1 cellular context compared by ENCODE assay signal in genomic region chr5:18792145-18792544, GRCh38.
A peak's percentile ranks its signal among the peaks of the same experiment; 100 is the strongest.
TF ChIP-seq lines count a peak whose summit lies in the region.

No MANE protein-coding gene starts in this region.

TF ChIP-seq in HEK293, 187 proteins besides CTCF, POLR2A, EP300 and RAD21 (continued from another document):
- TF ChIP-seq ZNF518A (tag by site-specific recombination; conservative IDR thresholded peaks at IDR 0.05; ENCODE audit: low read depth), result no peak
- no peak for TF ChIP-seq ZNF621 (tag by site-specific recombination; IDR thresholded peaks at IDR 0.05)
- no peak for TF ChIP-seq ZNF266 (tag by site-specific recombination; IDR thresholded peaks at IDR 0.05; ENCODE audit: low read depth)
- TF ChIP-seq ZNF132 (tag by site-specific recombination; IDR thresholded peaks at IDR 0.05; ENCODE audit: borderline replicate concordance), result no peak
- TF ChIP-seq ZBTB48 (tag by site-specific recombination; IDR thresholded peaks at IDR 0.05), result no peak
- no peak for TF ChIP-seq ZNF571 (tag by site-specific recombination; IDR thresholded peaks at IDR 0.05)
- TF ChIP-seq ZNF37A (tag by site-specific recombination; IDR thresholded peaks at IDR 0.05), result no peak
- TF ChIP-seq ZNF248 (tag by site-specific recombination; IDR thresholded peaks at IDR 0.05), result no peak
- 0 out of 2 replicates have a peak, but pooled peaks have one; percentile 33 for TF ChIP-seq ZNF600 (tag by site-specific recombination; IDR thresholded peaks at IDR 0.05)
- TF ChIP-seq ZNF433 (tag by site-specific recombination; IDR thresholded peaks at IDR 0.05; ENCODE audit: low read depth), result no peak
- no peak for TF ChIP-seq ZNF202 (tag by site-specific recombination; IDR thresholded peaks at IDR 0.05; ENCODE audit: borderline replicate concordance)
- TF ChIP-seq ZNF510 (tag by site-specific recombination; IDR thresholded peaks at IDR 0.05; ENCODE audit: insufficient replicate concordance), result no peak
- no peak for TF ChIP-seq TCF7L2 (IDR thresholded peaks at IDR 0.05; ENCODE audit: borderline replicate concordance, low read depth, low read length)
- TF ChIP-seq ZEB2 (tag by site-specific recombination; IDR thresholded peaks at IDR 0.05), result no peak
- TF ChIP-seq PRDM1 (tag by site-specific recombination; IDR thresholded peaks at IDR 0.05), result peak; percentile 88
- TF ChIP-seq ZNF184 (tag by site-specific recombination; IDR thresholded peaks at IDR 0.05), result no peak
- no peak for TF ChIP-seq PRDM2 (tag by site-specific recombination; IDR thresholded peaks at IDR 0.05; ENCODE audit: borderline replicate concordance)
- no peak for TF ChIP-seq AEBP2 (tag by site-specific recombination; IDR thresholded peaks at IDR 0.05; ENCODE audit: borderline replicate concordance)
- no peak for TF ChIP-seq BCL11B (tag by site-specific recombination; IDR thresholded peaks at IDR 0.05; ENCODE audit: low read depth)
- no peak for TF ChIP-seq ZNF792 (tag by site-specific recombination; IDR thresholded peaks at IDR 0.05)
- no peak for TF ChIP-seq ZNF214 (tag by site-specific recombination; IDR thresholded peaks at IDR 0.05; ENCODE audit: borderline replicate concordance)
- 0 out of 2 replicates have a peak, but pooled peaks have one; percentile 38 for TF ChIP-seq ZNF561 (tag by site-specific recombination; IDR thresholded peaks at IDR 0.05; ENCODE audit: borderline replicate concordance)
- TF ChIP-seq ZFP3 (tag by site-specific recombination; IDR thresholded peaks at IDR 0.05; ENCODE audit: low read depth), result no peak
